Comparison of ENCODE assay signal across 21 cellular contexts in genomic region chr12:24078318-24078765, GRCh38.
DNase-seq lines count a peak whose midpoint lies in the region; ATAC-seq and TF ChIP-seq lines count a peak whose summit lies in the region.
"Had no signal": no experiment of that assay in that cellular context is flagged by ENCODE, and none has a peak within 500 bp of the region (broad histone marks: within the 10 kb centered on the region; RNA-seq: fewer than 3 reads in every experiment).

No MANE protein-coding gene starts in this region.

- TF ChIP-seq POLR2A in breast epithelium (IDR thresholded peaks at IDR 0.05) (no peak), thyroid gland (IDR thresholded peaks at IDR 0.05) (no peak)

- ATAC-seq in right cardiac atrium (no peak), left colon (no peak)
- ATAC-seq: GM23338 had no signal

- no peaks in the 10 kb centered on the region for H4K20me1 ChIP-seq in SK-N-SH (ENCODE audit: insufficient read depth)

- no peak overlapping the region for H2AFZ ChIP-seq in SK-N-SH (ENCODE audit: low read depth)
- H2AFZ ChIP-seq: GM23338 had no signal

- TF ChIP-seq CTCF in MCF 10A (IDR thresholded peaks at IDR 0.05; ENCODE audit: unreplicated experiment) (no peak), breast epithelium (IDR thresholded peaks at IDR 0.05) (no peak), SK-N-SH (IDR thresholded peaks at IDR 0.05) (no peak), thyroid gland (IDR thresholded peaks at IDR 0.05) (no peak)

- H3K27ac ChIP-seq in breast epithelium (no peak overlapping the region), SK-N-SH (ENCODE audit: low read depth in 2 of 2, low read length in 1 of 2) (no peak overlapping the region), thyroid gland (no peak overlapping the region), right cardiac atrium (ENCODE audit: low read length) (no peak overlapping the region)
- H3K27ac ChIP-seq: transverse colon had no signal

- H3K9me3 Mint-ChIP-seq in MCF 10A (ENCODE audit: unreplicated experiment) = no peaks in the 10 kb centered on the region
- H3K9me3 Mint-ChIP-seq: GM23338, IgD-negative memory B cell had no signal

- CTCF ChIA-PET in MCF 10A (lab: Yijun Ruan, JAX) (interaction anchor here (0.7 kb wide), 1 partner anchor 1140 kb away, joined by 4 read pairs; no protein-coding TSS in a partner anchor), SK-N-SH (lab: Yijun Ruan, JAX) (interaction anchor here (1.0 kb wide), 1 partner anchor 21 kb away, joined by 3 read pairs; no protein-coding TSS in a partner anchor)

- H3K27me3 ChIP-seq in breast epithelium = no peaks in the 10 kb centered on the region
- H3K27me3 ChIP-seq in SK-N-SH (ENCODE audit: insufficient read depth) = no peaks in the 10 kb centered on the region
- no peaks in the 10 kb centered on the region for H3K27me3 ChIP-seq in thyroid gland
- no peaks in the 10 kb centered on the region for H3K27me3 ChIP-seq in right cardiac atrium (ENCODE audit: control insufficient read depth, insufficient read depth)
- H3K27me3 ChIP-seq: transverse colon had no signal

- no peaks in the 10 kb centered on the region for H3K9me2 ChIP-seq in SK-N-SH

- DNase-seq in MCF 10A (ENCODE audit: unreplicated experiment) (peak; percentile 18), breast epithelium (ENCODE audit: low spot score in 2 of 2) (no peak), SK-N-SH (no peak), iPS-NIHi7 (ENCODE audit: extremely low spot score) (peak; percentile 17), OCI-M2 (lab: John Stamatoyannopoulos, UW; ENCODE audit: unreplicated experiment) (no peak), thyroid gland (no peak), right cardiac atrium (no peak), left colon (no peak)
- DNase-seq: ACHN; activated naive CD4-positive, alpha-beta T cell; aorta; CD4-positive, CD25-positive, alpha-beta regulatory T cell; DMS79; foreskin fibroblast; left cardiac atrium; NCI-H2029; stimulated activated naive CD4-positive, alpha-beta T cell treated with Interleukin-2 at 50 U/mL for 16 hours; T-helper 1 cell; transverse colon had no signal

- POLR2A ChIA-PET in MCF 10A (lab: Yijun Ruan, JAX) = interaction anchor here (0.7 kb wide), 1 partner anchor 41 kb away, joined by 5 read pairs; no protein-coding TSS in a partner anchor
- POLR2A ChIA-PET in SK-N-SH (lab: Yijun Ruan, JAX) = no interaction called here

- intact Hi-C loops in MCF 10A (cut with micrococcal nuclease) (no loop called here), breast epithelium (cut with DNase I; ENCODE audit: low total_unique reads) (no loop called here), thyroid gland (cut with DNase I) (no loop called here), right cardiac atrium (cut with DNase I) (no loop called here), left colon (cut with DNase I, micrococcal nuclease) (no loop called here)

- no peaks in the 10 kb centered on the region for H3K4me1 Mint-ChIP-seq in MCF 10A (ENCODE audit: insufficient read depth, unreplicated experiment)
- H3K4me1 Mint-ChIP-seq: CD4-positive, CD25-positive, alpha-beta regulatory T cell had no signal

- H3K79me2 ChIP-seq in SK-N-SH (ENCODE audit: insufficient read depth) = no peaks in the 10 kb centered on the region

- H3K27me3 Mint-ChIP-seq in MCF 10A (ENCODE audit: insufficient read depth, unreplicated experiment) = peaks cover 11% of the 10 kb centered on the region
- H3K27me3 Mint-ChIP-seq: CD4-positive, CD25-positive, alpha-beta regulatory T cell; IgD-negative memory B cell had no signal

- TF ChIP-seq EP300 in SK-N-SH (IDR thresholded peaks at IDR 0.05; ENCODE audit: borderline replicate concordance in 1 of 2, low read depth in 1 of 2, low read length in 1 of 2) = no peak

- BruUV-seq in MCF 10A (replicated peaks; lab: Mats Ljungman, UMichigan) = no TSS peak

- H3K9ac ChIP-seq in SK-N-SH = no peak overlapping the region

- H3K36me3 ChIP-seq in breast epithelium (no peaks in the 10 kb centered on the region), SK-N-SH (replicated peaks in 1 of 2; ENCODE audit: control insufficient read depth in 1 of 2, insufficient read depth in 2 of 2, low read length in 1 of 2) (no peaks in the 10 kb centered on the region), thyroid gland (no peaks in the 10 kb centered on the region)
- H3K36me3 ChIP-seq: transverse colon had no signal

- H3K9me3 ChIP-seq in breast epithelium = no peaks in the 10 kb centered on the region
- no peaks in the 10 kb centered on the region for H3K9me3 ChIP-seq in SK-N-SH
- H3K9me3 ChIP-seq in thyroid gland = no peaks in the 10 kb centered on the region
- H3K9me3 ChIP-seq in right cardiac atrium (ENCODE audit: control insufficient read depth, low read length) = no peaks in the 10 kb centered on the region
- H3K9me3 ChIP-seq: transverse colon had no signal

- no peak overlapping the region for H3K4me2 ChIP-seq in SK-N-SH
- H3K4me2 ChIP-seq: GM23338 had no signal

- 56% methylated on average over 1 of the region's 1 CpG for WGBS in SK-N-SH (ENCODE audit: low lambda C conversion rate)
- 81 to 83% methylated on average over 1 of the region's 1 CpG for WGBS in thyroid gland, 2 donors
- WGBS in right cardiac atrium = 90% methylated on average over 1 of the region's 1 CpG

- H3F3A ChIP-seq in SK-N-SH (replicated peaks; ENCODE audit: insufficient read depth) = no peaks in the 10 kb centered on the region

- no peak overlapping the region for H3K4me3 ChIP-seq in breast epithelium
- no peak overlapping the region for H3K4me3 ChIP-seq in SK-N-SH (ENCODE audit: low read depth in 2 of 2, low read length in 1 of 2)
- no peak overlapping the region for H3K4me3 ChIP-seq in thyroid gland (replicated peaks in 1 of 3)
- H3K4me3 ChIP-seq in right cardiac atrium (ENCODE audit: low read length) = no peak overlapping the region
- H3K4me3 ChIP-seq: GM23338, transverse colon had no signal

- H3K36me3 Mint-ChIP-seq in MCF 10A (ENCODE audit: insufficient read depth, unreplicated experiment) = no peaks in the 10 kb centered on the region
- H3K36me3 Mint-ChIP-seq: CD4-positive, CD25-positive, alpha-beta regulatory T cell; IgD-negative memory B cell had no signal

- H3K27ac Mint-ChIP-seq in MCF 10A (ENCODE audit: low read depth, unreplicated experiment) = no peak overlapping the region
- H3K27ac Mint-ChIP-seq: CD4-positive, CD25-positive, alpha-beta regulatory T cell; IgD-negative memory B cell had no signal

- H3K4me1 ChIP-seq in breast epithelium = no peaks in the 10 kb centered on the region
- H3K4me1 ChIP-seq in SK-N-SH (ENCODE audit: control insufficient read depth in 1 of 2, insufficient read depth in 2 of 2, low read depth in 1 of 2, low read length in 1 of 2) = no peaks in the 10 kb centered on the region; a peak in 2 of 4 replicates
- no peaks in the 10 kb centered on the region for H3K4me1 ChIP-seq in thyroid gland
- no peaks in the 10 kb centered on the region for H3K4me1 ChIP-seq in right cardiac atrium (ENCODE audit: control insufficient read depth, insufficient read depth, low read length)
- H3K4me1 ChIP-seq: transverse colon had no signal

- TF ChIP-seq RAD21 in SK-N-SH (IDR thresholded peaks at IDR 0.05; ENCODE audit: low read length) = no peak

- H3K4me3 Mint-ChIP-seq in MCF 10A (ENCODE audit: unreplicated experiment) = no peak overlapping the region
- H3K4me3 Mint-ChIP-seq: CD4-positive, CD25-positive, alpha-beta regulatory T cell; GM23338 had no signal

TF ChIP-seq in SK-N-SH, 30 proteins besides CTCF, POLR2A, EP300 and RAD21 (continues in another document):
- TF ChIP-seq TAF1 (IDR thresholded peaks at IDR 0.05; ENCODE audit: borderline replicate concordance, low read depth, low read length) (no peak), FOSL2 (IDR thresholded peaks at IDR 0.05; ENCODE audit: borderline replicate concordance, low read depth) (peak; percentile 27; the same call in 1 of the 2 replicates), TCF12 (IDR thresholded peaks at IDR 0.05) (peak; percentile 21; the same call in 1 of the 2 replicates), FOXM1 (IDR thresholded peaks at IDR 0.05; ENCODE audit: low read depth) (no peak), ZBTB33 (IDR thresholded peaks at IDR 0.05; ENCODE audit: borderline replicate concordance, low read depth) (no peak), REST (IDR thresholded peaks at IDR 0.05; ENCODE audit: low read depth, low read length) (no peak)

Comparison
In these comparisons a context has a peak if more than half of its experiments do, and no peak if none do; other contexts are left out.
1. DNase-seq: peak in MCF 10A (single experiment) and iPS-NIHi7 (single experiment); none in breast epithelium (0 of 2), SK-N-SH (single experiment), OCI-M2 (single experiment), thyroid gland (0 of 2), right cardiac atrium (0 of 3) and left colon (0 of 2).